ENCODE assay signal across 14 cellular contexts in genomic region chr3:149646181-149646766, GRCh38. TPM values are rescaled to one million over a fixed set of nuclear protein-coding genes. Genes with fewer than 3 reads are reported as not detected.
A peak's percentile ranks its signal among the peaks of the same experiment; 100 is the strongest.
DNase-seq lines count a peak whose midpoint lies in the region; ATAC-seq and TF ChIP-seq lines count a peak whose summit lies in the region.
"Had no signal": no experiment of that assay in that cellular context is flagged by ENCODE, and none has a peak within 500 bp of the region (broad histone marks: within the 10 kb centered on the region; RNA-seq: fewer than 3 reads in every experiment).

No MANE protein-coding gene starts in this region.

- peaks cover 2% of the 10 kb centered on the region for H3K9me3 Mint-ChIP-seq in endodermal cell
- H3K9me3 Mint-ChIP-seq: GM23338 had no signal

- H3K9ac ChIP-seq in GM23248 (no peak overlapping the region), PC-3 (ENCODE audit: low read length) (no peak overlapping the region), mammary epithelial cell (ENCODE audit: insufficient read depth, low read length) (no peak overlapping the region), endodermal cell (ENCODE audit: extremely low read depth, low read length, poor library complexity, severe bottlenecking) (no peak overlapping the region)

- 63 to 66% methylated on average over 4 of the region's 4 CpGs for WGBS in GM23248 (ENCODE audit: low coverage in 1 of 2, low lambda C conversion rate in 2 of 2, missing lambda C conversion rate in 2 of 2), 2 experiments
- WGBS in mammary epithelial cell (ENCODE audit: low coverage, missing lambda C conversion rate): 84% methylated on average over 4 of the region's 4 CpGs
- WGBS in endodermal cell (ENCODE audit: insufficient coverage in 1 of 2, insufficient read length in 1 of 2), 2 experiments: 96 to 100% methylated on average over 3 to 4 of the region's 4 CpGs
- WGBS in ovary, 3 donors: 87 to 91% (median 88%) methylated on average over 4 of the region's 4 CpGs

- H3K36me3 Mint-ChIP-seq in endodermal cell (ENCODE audit: low read depth): peaks cover 30% of the 10 kb centered on the region

- BruUV-seq in PC-3 (replicated peaks; lab: Mats Ljungman, UMichigan): no TSS peak
- BruUV-seq in mammary epithelial cell (replicated peaks; lab: Mats Ljungman, UMichigan): no TSS peak

- H3K4me3 Mint-ChIP-seq in endodermal cell: no peak overlapping the region
- H3K4me3 Mint-ChIP-seq: brain, GM23338, mesothelial cell of epicardium had no signal

- dilution Hi-C loops in mammary epithelial cell (cut with HindIII; ENCODE audit: low sequenced_read_pairs): no loop called here

- H3K4me3 ChIP-seq in GM23248 (no peak overlapping the region), PC-3 (ENCODE audit: low read length) (no peak overlapping the region), mammary epithelial cell (replicated peaks in 1 of 3; ENCODE audit: insufficient read depth in 1 of 3, low read depth in 2 of 3, low read length in 3 of 3) (no peak overlapping the region), Peyer's patch (no peak overlapping the region), endodermal cell (ENCODE audit: low read length) (no peak overlapping the region), ovary (no peak overlapping the region)
- H3K4me3 ChIP-seq: GM23338 had no signal

- no peaks in the 10 kb centered on the region for H3K27me3 Mint-ChIP-seq in endodermal cell (ENCODE audit: insufficient read depth)

- no peak overlapping the region for H3K27ac Mint-ChIP-seq in endodermal cell
- H3K27ac Mint-ChIP-seq: GM23338, mesothelial cell of epicardium had no signal

- POLR2A ChIA-PET in PC-3 (lab: Charles Lee; ENCODE audit: unreplicated experiment): interaction anchor here (1.0 kb wide), 1 partner anchor 12 kb away, joined by 10 read pairs; the partner anchor contains the start of gene WWTR1

- peak overlapping the region; percentile 8 for H3K4me2 ChIP-seq in GM23248 (ENCODE audit: unreplicated experiment)
- peak overlapping the region; percentile 52 for H3K4me2 ChIP-seq in PC-3 (ENCODE audit: low read length)
- H3K4me2 ChIP-seq in mammary epithelial cell (ENCODE audit: insufficient read depth, low read depth, low read length): peak overlapping the region; percentile 0
- H3K4me2 ChIP-seq: GM23338 had no signal

- TF ChIP-seq CTCF in PC-3 (conservative IDR thresholded peaks at IDR 0.05; ENCODE audit: low read depth, low read length): no peak
- no peak for TF ChIP-seq CTCF in mammary epithelial cell (conservative IDR thresholded peaks at IDR 0.05 in 1 of 2, IDR thresholded peaks at IDR 0.05 in 1 of 2; ENCODE audit: extremely low read depth in 1 of 2, insufficient read depth in 1 of 2, low read depth in 1 of 2, low read length in 2 of 2)
- no peak for TF ChIP-seq CTCF in Peyer's patch (IDR thresholded peaks at IDR 0.05)
- no peak for TF ChIP-seq CTCF in endodermal cell (conservative IDR thresholded peaks at IDR 0.05)
- TF ChIP-seq CTCF in ovary (IDR thresholded peaks at IDR 0.05): no peak

- H3K36me3 ChIP-seq in GM23248 (ENCODE audit: low read depth): peaks cover 7% of the 10 kb centered on the region; the same call in 1 of the 2 replicates
- H3K36me3 ChIP-seq in PC-3 (ENCODE audit: low read depth, low read length): peaks cover 72% of the 10 kb centered on the region
- peaks cover 3% of the 10 kb centered on the region for H3K36me3 ChIP-seq in mammary epithelial cell (ENCODE audit: insufficient read depth, low read length)
- H3K36me3 ChIP-seq in Peyer's patch: no peaks in the 10 kb centered on the region
- H3K36me3 ChIP-seq in endodermal cell (ENCODE audit: control insufficient read depth, insufficient read depth, low read length): peaks cover 32% of the 10 kb centered on the region
- H3K36me3 ChIP-seq in ovary: no peaks in the 10 kb centered on the region

- H3K4me1 Mint-ChIP-seq in endodermal cell: peaks cover 19% of the 10 kb centered on the region

- intact Hi-C loops in PC-3 (cut with micrococcal nuclease): no loop called here
- intact Hi-C loops in mammary epithelial cell (cut with micrococcal nuclease): no loop called here
- intact Hi-C loops in ovary (cut with DNase I): no loop called here

- H3K27me3 ChIP-seq in GM23248 (replicated peaks; ENCODE audit: insufficient read depth) (no peaks in the 10 kb centered on the region), PC-3 (ENCODE audit: low read length) (no peaks in the 10 kb centered on the region), mammary epithelial cell (ENCODE audit: insufficient read depth, low read length) (no peaks in the 10 kb centered on the region), Peyer's patch (no peaks in the 10 kb centered on the region), endodermal cell (ENCODE audit: control insufficient read depth, insufficient read depth, low read length, poor library complexity, severe bottlenecking) (no peaks in the 10 kb centered on the region), ovary (no peaks in the 10 kb centered on the region)

- peak overlapping the region; percentile 58 for H3K27ac ChIP-seq in GM23248
- H3K27ac ChIP-seq in PC-3 (ENCODE audit: low read length): peak overlapping the region; percentile 31
- peak overlapping the region; percentile 60 for H3K27ac ChIP-seq in mammary epithelial cell (ENCODE audit: insufficient read depth, low read depth, low read length)
- H3K27ac ChIP-seq in Peyer's patch: no peak overlapping the region
- H3K27ac ChIP-seq in endodermal cell (ENCODE audit: low read depth, low read length): no peak overlapping the region
- no peak overlapping the region for H3K27ac ChIP-seq in ovary

- no peak for TF ChIP-seq POLR2A in Peyer's patch (IDR thresholded peaks at IDR 0.05)
- TF ChIP-seq POLR2A in ovary (IDR thresholded peaks at IDR 0.05): no peak

- ATAC-seq in PC-3: peak; percentile 88
- ATAC-seq: GM23338 had no signal

- H3K79me2 ChIP-seq in GM23248 (ENCODE audit: insufficient read depth) (peaks cover 100% of the 10 kb centered on the region), PC-3 (ENCODE audit: low read length) (peaks cover 97% of the 10 kb centered on the region), mammary epithelial cell (ENCODE audit: insufficient read depth, low read length) (peaks cover 97% of the 10 kb centered on the region)

- H3F3A ChIP-seq in GM23248 (ENCODE audit: insufficient read depth) (peaks cover 18% of the 10 kb centered on the region; the same call in 1 of the 2 replicates), PC-3 (ENCODE audit: low read length, unreplicated experiment) (no peaks in the 10 kb centered on the region)

- TF ChIP-seq EP300 in ovary (IDR thresholded peaks at IDR 0.05): no peak

- DNase-seq in GM23248 (peak; percentile 85), PC-3 (peak; percentile 89), mammary epithelial cell (peak; percentile 81), renal cortical epithelial cell (ENCODE audit: low read depth) (peak; percentile 64), Peyer's patch (no peak), endodermal cell (no peak), ovary (no peak)
- DNase-seq: NCI-H1694 treated with DMSO at 0.1 percent for 48 hours; posterior cingulate gyrus; stimulated activated CD4-positive, alpha-beta T cell treated with anti-CD3 and anti-CD28 coated beads, Interleukin-1b, Interleukin-23, amount 100 ng/mL, for 48 hours; stimulated activated naive CD4-positive, alpha-beta T cell had no signal

- H2AFZ ChIP-seq in GM23248: no peak overlapping the region
- no peak overlapping the region for H2AFZ ChIP-seq in PC-3 (ENCODE audit: low read length)
- H2AFZ ChIP-seq in mammary epithelial cell (ENCODE audit: low read depth, low read length): no peak overlapping the region
- H2AFZ ChIP-seq: GM23338 had no signal

- H4K20me1 ChIP-seq in GM23248 (ENCODE audit: insufficient read depth) (0 out of 2 replicates have a peak, but pooled peaks cover 4% of the 10 kb centered on the region), PC-3 (ENCODE audit: low read length) (peaks cover 34% of the 10 kb centered on the region), mammary epithelial cell (ENCODE audit: insufficient read depth, low read length) (no peaks in the 10 kb centered on the region)

- H3K9me3 ChIP-seq in GM23248 (ENCODE audit: low read depth): no peaks in the 10 kb centered on the region
- no peaks in the 10 kb centered on the region for H3K9me3 ChIP-seq in PC-3 (ENCODE audit: low read length)
- no peaks in the 10 kb centered on the region for H3K9me3 ChIP-seq in mammary epithelial cell (replicated peaks; ENCODE audit: insufficient read depth, low read length)
- no peaks in the 10 kb centered on the region for H3K9me3 ChIP-seq in Peyer's patch
- H3K9me3 ChIP-seq in endodermal cell (ENCODE audit: control insufficient read depth, low read length): peaks cover 4% of the 10 kb centered on the region
- H3K9me3 ChIP-seq in ovary: no peaks in the 10 kb centered on the region

- in situ Hi-C loops in GM23248 (cut with MboI): no loop called here
- in situ Hi-C loops in mammary epithelial cell (cut with MboI; ENCODE audit: low sequenced_read_pairs in 2 of 2): no loop called here

- no peaks in the 10 kb centered on the region for H3K9me2 ChIP-seq in GM23248 (ENCODE audit: insufficient read depth)
- H3K9me2 ChIP-seq in PC-3 (replicated peaks; ENCODE audit: low read length): no peaks in the 10 kb centered on the region

- H3K4me1 ChIP-seq in GM23248 (ENCODE audit: insufficient read depth) (peaks cover 24% of the 10 kb centered on the region), PC-3 (ENCODE audit: insufficient read depth, low read length) (peaks cover 17% of the 10 kb centered on the region), mammary epithelial cell (ENCODE audit: insufficient read depth, low read length) (peaks cover 49% of the 10 kb centered on the region), Peyer's patch (peaks cover 0 to 24% (median 0%) of the 10 kb centered on the region in 4 donors), endodermal cell (ENCODE audit: control insufficient read depth, insufficient read depth, low read length) (peaks cover 5% of the 10 kb centered on the region), ovary (ENCODE audit: insufficient read depth) (peaks cover 26% of the 10 kb centered on the region)

- CTCF ChIA-PET in PC-3 (lab: Charles Lee): interaction anchor here (0.5 to 0.9 kb wide), 2 partner anchors 11 to 120 kb away, joined by 3 read pairs; partner anchors contain the start of gene WWTR1
- CTCF ChIA-PET in mammary epithelial cell (lab: Charles Lee; ENCODE audit: low non-redundant PET): interaction anchor here (0.9 kb wide), 1 partner anchor 13 kb away, joined by 7 read pairs; no protein-coding TSS in a partner anchor

RNA-seq across cellular contexts. Expression of gene WWTR1, which starts 11.6 kb away (rescaled TPM):
- total RNA-seq in GM23248 (2014; rRNA removed; shearing (Covaris generic)): 53.3 and 57.4 TPM in 2 replicates
- polyA plus RNA-seq in GM23248 (2016; fragmentation: Nextera tagmentation; extraction: Ambion mirVana): 75.7 and 78.2 TPM in 2 replicates
- 74.4 and 79.7 TPM in 2 replicates for total RNA-seq in PC-3 (2014; rRNA removed)
- 10 to 100 TPM; 56.1 to 58.0 TPM for total RNA-seq in mammary epithelial cell
- polyA plus RNA-seq in mammary epithelial cell: 76.3 TPM
- polyA minus RNA-seq in mammary epithelial cell: 149 TPM
- total RNA-seq in renal cortical epithelial cell: 187 and 209 TPM in 2 replicates
- 10 to 100 TPM; 13.8 to 62.7 (median 18.5) TPM for total RNA-seq in Peyer's patch
- total RNA-seq in endodermal cell: 10 to 100 TPM; 17.3 to 18.5 TPM
- 40.9 TPM for polyA plus RNA-seq in endodermal cell (2013, experiment 1 of 2)
- 41.8 TPM for polyA plus RNA-seq in endodermal cell (2013, experiment 2 of 2)
- total RNA-seq in ovary: 100 to 1,000 TPM in 4 of 7 donors, 10 to 100 TPM in 3; 96.0 to 160 (median 112) TPM
- 10 to 100 TPM; 65.4 to 87.4 TPM for polyA plus RNA-seq in ovary

Comparison
In these comparisons a context has a peak if more than half of its experiments do, and no peak if none do; other contexts are left out.
1. DNase-seq: peak in GM23248 (single experiment), PC-3 (single experiment), mammary epithelial cell (single experiment) and renal cortical epithelial cell (single experiment); none in Peyer's patch (0 of 3), endodermal cell (single experiment) and ovary (0 of 5).
2. H3K27ac ChIP-seq: peak in GM23248 (single experiment), PC-3 (single experiment) and mammary epithelial cell (single experiment); none in Peyer's patch (0 of 4), endodermal cell (single experiment) and ovary (0 of 2).
3. H3K4me2 ChIP-seq: peak in every context shown above with its lines; median percentile 52 in PC-3; 8 in GM23248; 0 in mammary epithelial cell.